ENCODE assay signal across 20 cellular contexts in genomic region chr5:42494414-42494813, GRCh38.
DNase-seq lines count a peak whose midpoint lies in the region; ATAC-seq and TF ChIP-seq lines count a peak whose summit lies in the region.
"Had no signal": no experiment of that assay in that cellular context is flagged by ENCODE, and none has a peak within 500 bp of the region (broad histone marks: within the 10 kb centered on the region; RNA-seq: fewer than 3 reads in every experiment).

No MANE protein-coding gene starts in this region.

- H3K9ac ChIP-seq in PC-3 (ENCODE audit: low read length), result no peak overlapping the region

- no peaks in the 10 kb centered on the region for H3K27me3 ChIP-seq in PC-3 (ENCODE audit: low read length)
- H3K27me3 ChIP-seq in gastrocnemius medialis, result no peaks in the 10 kb centered on the region

- CTCF ChIA-PET in PC-3 (lab: Charles Lee), result no interaction called here

- H3K36me3 ChIP-seq in PC-3 (ENCODE audit: low read depth, low read length), result no peaks in the 10 kb centered on the region
- H3K36me3 ChIP-seq in gastrocnemius medialis, result no peaks in the 10 kb centered on the region

- peaks cover 6% of the 10 kb centered on the region; the same call in 1 of the 2 replicates for H3K4me1 ChIP-seq in PC-3 (ENCODE audit: insufficient read depth, low read length)
- peaks cover 95 to 99% of the 10 kb centered on the region in 2 donors for H3K4me1 ChIP-seq in gastrocnemius medialis

- POLR2A ChIA-PET in PC-3 (lab: Charles Lee; ENCODE audit: unreplicated experiment), result no interaction called here

- H3K9me3 ChIP-seq in PC-3 (ENCODE audit: low read length) (no peaks in the 10 kb centered on the region), gastrocnemius medialis (no peaks in the 10 kb centered on the region)

- H3K4me2 ChIP-seq in PC-3 (ENCODE audit: low read length), result no peak overlapping the region
- H3K4me2 ChIP-seq: GM23338, PC-9 had no signal

- no peak for TF ChIP-seq POLR2A in gastrocnemius medialis (IDR thresholded peaks at IDR 0.05)

- intact Hi-C loops in PC-3 (cut with micrococcal nuclease) (no loop called here), gastrocnemius medialis (cut with DNase I; ENCODE audit: low total_unique reads) (no loop called here)
- intact Hi-C loops in activated T-helper 1 cell treated with anti-CD3 and anti-CD28 coated beads, Interleukin-12 subunit alpha, Interleukin-12 subunit beta, Interleukin-2, Interleukin-4 antibody, amounts not matched to agents 30 ng/mL and 10 ng/mL and 1 ng/mL, durations not matched to agents 14 hours and 24 hours and 36 hours (cut with micrococcal nuclease), result no loop called here

- H3K4me3 ChIP-seq in PC-3 (ENCODE audit: low read length) (no peak overlapping the region), choroid plexus epithelial cell (ENCODE audit: low read depth, low read length) (no peak overlapping the region), gastrocnemius medialis (no peak overlapping the region)
- H3K4me3 ChIP-seq: GM12878, GM23338, PC-9 had no signal

- H2AFZ ChIP-seq in PC-3 (ENCODE audit: low read length), result no peak overlapping the region
- H2AFZ ChIP-seq: GM23338, PC-9 had no signal

- H3K27me3 Mint-ChIP-seq in activated T-helper 1 cell treated with anti-CD3 and anti-CD28 coated beads, Interleukin-12 subunit alpha, Interleukin-12 subunit beta, Interleukin-2, Interleukin-4 antibody, amounts not matched to agents 30 ng/mL and 10 ng/mL and 1 ng/mL, durations not matched to agents 14 hours and 24 hours and 36 hours (ENCODE audit: insufficient read depth), result peaks cover 1% of the 10 kb centered on the region

- TF ChIP-seq CTCF in PC-3 (conservative IDR thresholded peaks at IDR 0.05; ENCODE audit: low read depth, low read length), result no peak
- no peak for TF ChIP-seq CTCF in choroid plexus epithelial cell (conservative IDR thresholded peaks at IDR 0.05; ENCODE audit: low read depth, low read length)
- TF ChIP-seq CTCF in gastrocnemius medialis (IDR thresholded peaks at IDR 0.05 in 4 of 5, conservative IDR thresholded peaks at IDR 0.05 in 1 of 5), result no peak
- TF ChIP-seq CTCF in GM10266 (IDR thresholded peaks at IDR 0.05; ENCODE audit: control insufficient read depth, insufficient read depth, low read depth, missing control alignments), result no peak

- no peak overlapping the region for H3K27ac Mint-ChIP-seq in activated T-helper 1 cell treated with anti-CD3 and anti-CD28 coated beads, Interleukin-12 subunit alpha, Interleukin-12 subunit beta, Interleukin-2, Interleukin-4 antibody, amounts not matched to agents 30 ng/mL and 10 ng/mL and 1 ng/mL, durations not matched to agents 14 hours and 24 hours and 36 hours
- H3K27ac Mint-ChIP-seq: GM23338 had no signal

- H3K9me2 ChIP-seq in PC-3 (replicated peaks; ENCODE audit: low read length), result no peaks in the 10 kb centered on the region

- H3F3A ChIP-seq in PC-3 (ENCODE audit: low read length, unreplicated experiment), result no peaks in the 10 kb centered on the region

- H3K4me1 Mint-ChIP-seq in activated T-helper 1 cell treated with anti-CD3 and anti-CD28 coated beads, Interleukin-12 subunit alpha, Interleukin-12 subunit beta, Interleukin-2, Interleukin-4 antibody, amounts not matched to agents 30 ng/mL and 10 ng/mL and 1 ng/mL, durations not matched to agents 14 hours and 24 hours and 36 hours (ENCODE audit: low read depth), result no peaks in the 10 kb centered on the region

- no peak overlapping the region for H3K4me3 Mint-ChIP-seq in activated T-helper 1 cell treated with anti-CD3 and anti-CD28 coated beads, Interleukin-12 subunit alpha, Interleukin-12 subunit beta, Interleukin-2, Interleukin-4 antibody, amounts not matched to agents 30 ng/mL and 10 ng/mL and 1 ng/mL, durations not matched to agents 14 hours and 24 hours and 36 hours
- H3K4me3 Mint-ChIP-seq: GM23338 had no signal

- ATAC-seq in PC-3 (peak; percentile 84), gastrocnemius medialis (no peak)
- ATAC-seq: GM12878, GM23338, Right ventricle myocardium inferior had no signal

- H3K79me2 ChIP-seq in PC-3 (ENCODE audit: low read length), result no peaks in the 10 kb centered on the region

- H3K27ac ChIP-seq in PC-3 (ENCODE audit: low read length) (no peak overlapping the region), gastrocnemius medialis (peak overlapping the region; percentile 69 to 91 (median 78))
- H3K27ac ChIP-seq: HL-60, PC-9 had no signal

- H4K20me1 ChIP-seq in PC-3 (ENCODE audit: low read length), result no peaks in the 10 kb centered on the region

- BruUV-seq in PC-3 (replicated peaks; lab: Mats Ljungman, UMichigan), result no TSS peak

- H3K36me3 Mint-ChIP-seq in activated T-helper 1 cell treated with anti-CD3 and anti-CD28 coated beads, Interleukin-12 subunit alpha, Interleukin-12 subunit beta, Interleukin-2, Interleukin-4 antibody, amounts not matched to agents 30 ng/mL and 10 ng/mL and 1 ng/mL, durations not matched to agents 14 hours and 24 hours and 36 hours (ENCODE audit: low read depth), result no peaks in the 10 kb centered on the region

- in situ Hi-C loops in gastrocnemius medialis (cut with MboI; ENCODE audit: low sequenced_read_pairs in 4 of 4), result no loop called here

- DNase-seq in PC-3, result peak; percentile 64
- peak; percentile 28 for DNase-seq in choroid plexus epithelial cell (ENCODE audit: low read depth)
- DNase-seq in islet precursor cell, result peak; percentile 59
- DNase-seq in gastrocnemius medialis, result no peak
- no peak for DNase-seq in NCI-H345 (lab: John Stamatoyannopoulos, UW)
- DNase-seq in stimulated activated CD4-positive, alpha-beta T cell treated with anti-CD3 and anti-CD28 coated beads, Interleukin-1b, Interleukin-23, amount 100 ng/mL, for 48 hours, result no peak
- no peak for DNase-seq in activated T-helper 1 cell treated with anti-CD3 and anti-CD28 coated beads, Interleukin-12 subunit alpha, Interleukin-12 subunit beta, Interleukin-2, Interleukin-4 antibody, amounts not matched to agents 30 ng/mL and 10 ng/mL and 1 ng/mL, durations not matched to agents 14 hours and 24 hours and 36 hours (ENCODE audit: low spot score)
- no peak for DNase-seq in GM10266 (ENCODE audit: extremely low spot score)
- DNase-seq: AML-193, DMS53, KBM-7, NCI-H1092, NCI-H1694, NCI-H446, NCI-H748 treated with DMSO at 0.1 percent for 48 hours, PC-9 had no signal

- no peaks in the 10 kb centered on the region for H3K9me3 Mint-ChIP-seq in activated T-helper 1 cell treated with anti-CD3 and anti-CD28 coated beads, Interleukin-12 subunit alpha, Interleukin-12 subunit beta, Interleukin-2, Interleukin-4 antibody, amounts not matched to agents 30 ng/mL and 10 ng/mL and 1 ng/mL, durations not matched to agents 14 hours and 24 hours and 36 hours

Comparison
In these comparisons a context has a peak if more than half of its experiments do, and no peak if none do; other contexts are left out.
1. DNase-seq: peak in PC-3 (single experiment), choroid plexus epithelial cell (single experiment) and islet precursor cell (single experiment); none in gastrocnemius medialis (0 of 2), NCI-H345 (single experiment), stimulated activated CD4-positive, alpha-beta T cell treated with anti-CD3 and anti-CD28 coated beads, Interleukin-1b, Interleukin-23, amount 100 ng/mL, for 48 hours (single experiment), activated T-helper 1 cell treated with anti-CD3 and anti-CD28 coated beads, Interleukin-12 subunit alpha, Interleukin-12 subunit beta, Interleukin-2, Interleukin-4 antibody, amounts not matched to agents 30 ng/mL and 10 ng/mL and 1 ng/mL, durations not matched to agents 14 hours and 24 hours and 36 hours (single experiment) and GM10266 (single experiment).